13 cellular contexts compared by ENCODE assay signal in genomic region chr3:145898487-145898886, GRCh38.
DNase-seq lines count a peak whose midpoint lies in the region; ATAC-seq and TF ChIP-seq lines count a peak whose summit lies in the region.
"Had no signal": no experiment of that assay in that cellular context is flagged by ENCODE, and none has a peak within 500 bp of the region (broad histone marks: within the 10 kb centered on the region; RNA-seq: fewer than 3 reads in every experiment).

No MANE protein-coding gene starts in this region.

- no peak for TF ChIP-seq CTCF in fibroblast of mammary gland (conservative IDR thresholded peaks at IDR 0.05; ENCODE audit: control insufficient read depth, insufficient read depth, low read depth, low read length)

- H3K4me2 ChIP-seq in Karpas-422 (ENCODE audit: low read depth, low read length, poor library complexity, severe bottlenecking), result peak overlapping the region; percentile 19

- ATAC-seq in GM19351 (IDR thresholded peaks at IDR 0.05; ENCODE audit: unreplicated experiment), result peak; percentile 40
- no peak for ATAC-seq in HG02623 (IDR thresholded peaks at IDR 0.05; ENCODE audit: unreplicated experiment)
- no peak for ATAC-seq in HG03175 (IDR thresholded peaks at IDR 0.05; ENCODE audit: unreplicated experiment)
- ATAC-seq: activated CD8-positive, alpha-beta T cell treated with anti-CD3 and anti-CD28 coated beads, Interleukin-2, amount 10 ng/mL, durations not matched to agents 7 days and 5 days; activated naive CD8-positive, alpha-beta T cell treated with anti-CD3 and anti-CD28 coated beads, Interleukin-2, amount 50 U/mL, for 24 hours had no signal

- H3K79me2 ChIP-seq in ACC112 (ENCODE audit: control insufficient read depth, insufficient read depth, low read length, unreplicated experiment) (no peaks in the 10 kb centered on the region), Karpas-422 (ENCODE audit: low read length) (no peaks in the 10 kb centered on the region)

- no peaks in the 10 kb centered on the region for H4K20me1 ChIP-seq in Karpas-422 (ENCODE audit: insufficient read depth, low read depth, low read length)

- no peak overlapping the region for H3K9ac ChIP-seq in Karpas-422 (ENCODE audit: low read length)

- no peaks in the 10 kb centered on the region for H3K36me3 ChIP-seq in ACC112 (ENCODE audit: insufficient read depth, low read length)
- H3K36me3 ChIP-seq in Karpas-422 (ENCODE audit: insufficient read depth, low read length), result no peaks in the 10 kb centered on the region
- H3K36me3 ChIP-seq: neutrophil had no signal

- DNase-seq in Karpas-422 (no peak), fibroblast of mammary gland (ENCODE audit: low read depth) (peak; percentile 12), hepatic stellate cell (ENCODE audit: low spot score) (no peak)
- DNase-seq in stimulated activated CD4-positive, alpha-beta T cell treated with anti-CD3 and anti-CD28 coated beads, Interleukin-15, amount 100 ng/mL, for 24 hours, result no peak
- DNase-seq: activated CD8-positive, alpha-beta T cell treated with anti-CD3 and anti-CD28 coated beads, Interleukin-2, amount 10 ng/mL, durations not matched to agents 7 days and 5 days; activated naive CD8-positive, alpha-beta T cell treated with anti-CD3 and anti-CD28 coated beads, Interleukin-2, amount 50 U/mL, for 24 hours; stimulated activated CD4-positive, alpha-beta T cell treated with anti-CD3 and anti-CD28 coated beads, Interleukin-4, amount 100 ng/mL, for 4 hours had no signal

- H3K27me3 ChIP-seq in ACC112 (ENCODE audit: insufficient read depth, low read length), result no peaks in the 10 kb centered on the region
- H3K27me3 ChIP-seq in Karpas-422 (ENCODE audit: low read length), result no peaks in the 10 kb centered on the region
- H3K27me3 ChIP-seq: neutrophil had no signal

- H3K9me2 ChIP-seq in Karpas-422 (replicated peaks; ENCODE audit: insufficient read depth, low read length), result no peaks in the 10 kb centered on the region

- H3K27ac ChIP-seq in ACC112 (ENCODE audit: low read depth, low read length), result no peak overlapping the region
- no peak overlapping the region for H3K27ac ChIP-seq in Karpas-422 (ENCODE audit: low read length)
- H3K27ac ChIP-seq: epithelial cell of prostate, neutrophil had no signal

- peaks cover 3% of the 10 kb centered on the region; the same call in 1 of the 2 replicates for H3K9me3 ChIP-seq in Karpas-422 (ENCODE audit: low read length)
- H3K9me3 ChIP-seq: neutrophil had no signal

- peak overlapping the region; percentile 96 for H2AFZ ChIP-seq in ACC112 (ENCODE audit: low read length, unreplicated experiment)
- H2AFZ ChIP-seq in Karpas-422 (ENCODE audit: low read length), result no peak overlapping the region

- peaks cover 9% of the 10 kb centered on the region for H3K4me1 ChIP-seq in ACC112 (ENCODE audit: control insufficient read depth, insufficient read depth, low read length, unreplicated experiment)
- no peaks in the 10 kb centered on the region for H3K4me1 ChIP-seq in Karpas-422 (ENCODE audit: low read length)

- H3K4me3 ChIP-seq in ACC112 (ENCODE audit: low read depth, low read length), result peak overlapping the region; percentile 64
- no peak overlapping the region for H3K4me3 ChIP-seq in Karpas-422 (ENCODE audit: low read length)
- peak overlapping the region; percentile 10 for H3K4me3 ChIP-seq in fibroblast of mammary gland (ENCODE audit: control insufficient read depth, low read depth, low read length)
